ENCODE assay signal across 1 cellular context in genomic region chr2:219512524-219513216, GRCh38.
TF ChIP-seq lines count a peak whose summit lies in the region.

No MANE protein-coding gene starts in this region.

TF ChIP-seq in HepG2, 621 proteins besides CTCF, POLR2A, EP300 and RAD21 (continued from another document and continues in another):
- TF ChIP-seq ZBED4 (CRISPR knock-in tag; IDR thresholded peaks at IDR 0.05; ENCODE audit: borderline replicate concordance) = no peak
- TF ChIP-seq ZNF30 (CRISPR knock-in tag; IDR thresholded peaks at IDR 0.05) = no peak
- no peak for TF ChIP-seq ZNF83 (CRISPR knock-in tag; IDR thresholded peaks at IDR 0.05; ENCODE audit: borderline replicate concordance)
- no peak for TF ChIP-seq PRDM4 (CRISPR knock-in tag; IDR thresholded peaks at IDR 0.05; ENCODE audit: borderline replicate concordance)
- no peak for TF ChIP-seq ZNF800 (CRISPR knock-in tag; IDR thresholded peaks at IDR 0.05)
- no peak for TF ChIP-seq DMTF1 (CRISPR knock-in tag; IDR thresholded peaks at IDR 0.05)
- no peak for TF ChIP-seq ZNF530 (CRISPR knock-in tag; IDR thresholded peaks at IDR 0.05; ENCODE audit: low read depth)
- TF ChIP-seq ZUFSP (CRISPR knock-in tag; IDR thresholded peaks at IDR 0.05; ENCODE audit: borderline replicate concordance) = no peak
- no peak for TF ChIP-seq CENPT (CRISPR knock-in tag; IDR thresholded peaks at IDR 0.05; ENCODE audit: low read depth)
- no peak for TF ChIP-seq GPN1 (CRISPR knock-in tag; IDR thresholded peaks at IDR 0.05; ENCODE audit: borderline replicate concordance)
- TF ChIP-seq SCMH1 (CRISPR knock-in tag; IDR thresholded peaks at IDR 0.05; ENCODE audit: borderline replicate concordance) = no peak
- no peak for TF ChIP-seq DBP (CRISPR knock-in tag; IDR thresholded peaks at IDR 0.05; ENCODE audit: not compliant biosample characterization)
- no peak for TF ChIP-seq CREB1 (IDR thresholded peaks at IDR 0.05)
- no peak for TF ChIP-seq CREB1 (CRISPR knock-in tag; IDR thresholded peaks at IDR 0.05)
- no peak for TF ChIP-seq CEBPZ (IDR thresholded peaks at IDR 0.05; ENCODE audit: low read length)
- no peak for TF ChIP-seq ZNF720 (CRISPR knock-in tag; IDR thresholded peaks at IDR 0.05)
- no peak for TF ChIP-seq ISX (CRISPR knock-in tag; conservative IDR thresholded peaks at IDR 0.05)
- no peak for TF ChIP-seq SP2 (CRISPR knock-in tag; IDR thresholded peaks at IDR 0.05)
- no peak for TF ChIP-seq REPIN1 (CRISPR knock-in tag; IDR thresholded peaks at IDR 0.05; ENCODE audit: borderline replicate concordance, low read depth)
- TF ChIP-seq DRAP1 (CRISPR knock-in tag; IDR thresholded peaks at IDR 0.05) = no peak
- peak; percentile 50; the same call in 1 of the 2 replicates for TF ChIP-seq UBTF (CRISPR knock-in tag; IDR thresholded peaks at IDR 0.05)
- no peak for TF ChIP-seq POGK (CRISPR knock-in tag; conservative IDR thresholded peaks at IDR 0.05)
- TF ChIP-seq ISL2 (CRISPR knock-in tag; IDR thresholded peaks at IDR 0.05) = no peak
- no peak for TF ChIP-seq FOXJ3 (CRISPR knock-in tag; IDR thresholded peaks at IDR 0.05; ENCODE audit: borderline replicate concordance)
- no peak for TF ChIP-seq MTF1 (CRISPR knock-in tag; IDR thresholded peaks at IDR 0.05)
- no peak for TF ChIP-seq SP1 (IDR thresholded peaks at IDR 0.05)
- no peak for TF ChIP-seq SP1 (CRISPR knock-in tag; IDR thresholded peaks at IDR 0.05)
- TF ChIP-seq HOMEZ (CRISPR knock-in tag; IDR thresholded peaks at IDR 0.05; ENCODE audit: low read depth) = no peak
- no peak for TF ChIP-seq NCOR1 (IDR thresholded peaks at IDR 0.05; ENCODE audit: borderline replicate concordance, low read length)
- no peak for TF ChIP-seq ZNF264 (CRISPR knock-in tag; IDR thresholded peaks at IDR 0.05)
- TF ChIP-seq RFX3 (CRISPR knock-in tag; IDR thresholded peaks at IDR 0.05) = no peak
